ENCODE assay signal across 1 cellular context in the genomic region with DNA sequence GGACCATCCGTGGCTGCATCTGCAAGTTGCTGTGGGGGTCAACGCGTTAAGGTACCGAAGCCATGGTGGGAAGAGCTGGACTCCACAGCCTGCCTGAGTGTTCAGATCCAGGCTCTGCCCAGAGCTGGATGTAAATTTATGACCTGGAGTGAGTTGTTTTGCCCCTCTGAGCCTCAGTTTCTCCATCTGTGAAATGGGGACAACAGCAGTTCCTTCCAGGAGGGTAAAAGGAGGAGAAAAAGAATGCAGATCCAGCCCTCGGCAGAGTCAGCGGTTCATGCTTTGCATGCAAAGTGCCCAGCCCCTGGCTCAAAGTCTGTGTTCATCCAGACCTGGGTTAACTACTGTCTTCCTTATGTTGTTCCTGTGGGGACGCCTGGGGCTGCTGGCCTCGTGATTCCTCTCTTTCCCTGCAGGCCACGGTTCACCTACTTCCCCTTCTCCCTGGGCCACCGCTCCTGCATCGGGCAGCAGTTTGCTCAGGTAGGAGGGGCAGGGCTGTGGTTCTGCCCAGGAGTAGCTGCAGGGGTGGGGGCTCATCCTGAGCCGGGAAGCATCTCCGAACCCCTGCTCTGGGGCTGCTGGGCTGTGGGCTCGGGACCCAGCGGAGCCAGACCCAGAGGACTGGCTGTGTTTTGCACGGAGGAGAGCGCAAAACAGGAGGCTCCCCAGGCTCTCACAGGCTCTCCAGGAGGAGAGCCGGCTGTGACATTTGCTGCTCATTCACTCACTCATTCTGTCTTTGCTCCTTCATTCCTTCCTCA.
TF ChIP-seq lines count a peak whose summit lies in the region.

No MANE protein-coding gene starts in this region.

TF ChIP-seq in HepG2, 621 proteins besides CTCF, POLR2A, EP300 and RAD21:
- no peak for TF ChIP-seq GPN1 (CRISPR knock-in tag; IDR thresholded peaks at IDR 0.05; ENCODE audit: borderline replicate concordance)
- peak; percentile 87 for TF ChIP-seq ZNF629 (CRISPR knock-in tag; conservative IDR thresholded peaks at IDR 0.05)
- TF ChIP-seq ZMYM3 (CRISPR knock-in tag; IDR thresholded peaks at IDR 0.05), result peak; percentile 53
- no peak for TF ChIP-seq PBX3 (CRISPR knock-in tag; IDR thresholded peaks at IDR 0.05; ENCODE audit: borderline replicate concordance)
- TF ChIP-seq, protein P1, sequence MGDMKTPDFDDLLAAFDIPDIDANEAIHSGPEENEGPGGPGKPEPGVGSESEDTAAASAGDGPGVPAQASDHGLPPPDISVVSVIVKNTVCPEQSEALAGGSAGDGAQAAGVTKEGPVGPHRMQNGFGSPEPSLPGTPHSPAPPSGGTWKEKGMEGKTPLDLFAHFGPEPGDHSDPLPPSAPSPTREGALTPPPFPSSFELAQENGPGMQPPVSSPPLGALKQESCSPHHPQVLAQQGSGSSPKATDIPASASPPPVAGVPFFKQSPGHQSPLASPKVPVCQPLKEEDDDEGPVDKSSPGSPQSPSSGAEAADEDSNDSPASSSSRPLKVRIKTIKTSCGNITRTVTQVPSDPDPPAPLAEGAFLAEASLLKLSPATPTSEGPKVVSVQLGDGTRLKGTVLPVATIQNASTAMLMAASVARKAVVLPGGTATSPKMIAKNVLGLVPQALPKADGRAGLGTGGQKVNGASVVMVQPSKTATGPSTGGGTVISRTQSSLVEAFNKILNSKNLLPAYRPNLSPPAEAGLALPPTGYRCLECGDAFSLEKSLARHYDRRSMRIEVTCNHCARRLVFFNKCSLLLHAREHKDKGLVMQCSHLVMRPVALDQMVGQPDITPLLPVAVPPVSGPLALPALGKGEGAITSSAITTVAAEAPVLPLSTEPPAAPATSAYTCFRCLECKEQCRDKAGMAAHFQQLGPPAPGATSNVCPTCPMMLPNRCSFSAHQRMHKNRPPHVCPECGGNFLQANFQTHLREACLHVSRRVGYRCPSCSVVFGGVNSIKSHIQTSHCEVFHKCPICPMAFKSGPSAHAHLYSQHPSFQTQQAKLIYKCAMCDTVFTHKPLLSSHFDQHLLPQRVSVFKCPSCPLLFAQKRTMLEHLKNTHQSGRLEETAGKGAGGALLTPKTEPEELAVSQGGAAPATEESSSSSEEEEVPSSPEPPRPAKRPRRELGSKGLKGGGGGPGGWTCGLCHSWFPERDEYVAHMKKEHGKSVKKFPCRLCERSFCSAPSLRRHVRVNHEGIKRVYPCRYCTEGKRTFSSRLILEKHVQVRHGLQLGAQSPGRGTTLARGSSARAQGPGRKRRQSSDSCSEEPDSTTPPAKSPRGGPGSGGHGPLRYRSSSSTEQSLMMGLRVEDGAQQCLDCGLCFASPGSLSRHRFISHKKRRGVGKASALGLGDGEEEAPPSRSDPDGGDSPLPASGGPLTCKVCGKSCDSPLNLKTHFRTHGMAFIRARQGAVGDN (CRISPR knock-in tag; IDR thresholded peaks at IDR 0.05), result 0 out of 2 replicates have a peak, but pooled peaks have one; percentile 3
